ENCODE assay signal across 9 cellular contexts in genomic region chr3:30649572-30650310, GRCh38. TPM values are rescaled to one million over a fixed set of nuclear protein-coding genes. Genes with fewer than 3 reads are reported as not detected.
DNase-seq lines count a peak whose midpoint lies in the region; ATAC-seq and TF ChIP-seq lines count a peak whose summit lies in the region.
"Had no signal": no experiment of that assay in that cellular context is flagged by ENCODE, and none has a peak within 500 bp of the region (broad histone marks: within the 10 kb centered on the region; RNA-seq: fewer than 3 reads in every experiment).

No MANE protein-coding gene starts in this region.

- TF ChIP-seq CTCF in CD4-positive, alpha-beta T cell (IDR thresholded peaks at IDR 0.05): no peak
- no peak for TF ChIP-seq CTCF in MM.1S (IDR thresholded peaks at IDR 0.05; ENCODE audit: low read length)
- no peak for TF ChIP-seq CTCF in endothelial cell (IDR thresholded peaks at IDR 0.05; ENCODE audit: unreplicated experiment)
- no peak for TF ChIP-seq CTCF in body of pancreas (IDR thresholded peaks at IDR 0.05)

- H3K4me3 ChIP-seq in MM.1S (ENCODE audit: low read length) (no peak overlapping the region), subcutaneous abdominal adipose tissue (ENCODE audit: low read depth in 1 of 5, low read length in 5 of 5) (no peak overlapping the region), body of pancreas (no peak overlapping the region)
- H3K4me3 ChIP-seq: adrenal gland had no signal

- peak overlapping the region; percentile 9; the same call in 1 of the 2 replicates for H3K9ac ChIP-seq in MM.1S (ENCODE audit: low read length)
- no peak overlapping the region for H3K9ac ChIP-seq in subcutaneous abdominal adipose tissue (ENCODE audit: low read length in 5 of 5)

- H2AFZ ChIP-seq in MM.1S (ENCODE audit: low read length): no peak overlapping the region

- peaks cover 100% of the 10 kb centered on the region for H3K4me1 Mint-ChIP-seq in CD4-positive, alpha-beta T cell (ENCODE audit: low read depth)
- peaks cover 41% of the 10 kb centered on the region for H3K4me1 Mint-ChIP-seq in endothelial cell (ENCODE audit: unreplicated experiment)

- H3K9me3 Mint-ChIP-seq in CD4-positive, alpha-beta T cell: no peaks in the 10 kb centered on the region
- H3K9me3 Mint-ChIP-seq in endothelial cell (ENCODE audit: unreplicated experiment): no peaks in the 10 kb centered on the region

- no peak for ATAC-seq in CD4-positive, alpha-beta T cell (ENCODE audit: poor library complexity)
- peak; percentile 74 for ATAC-seq in GM21367 (IDR thresholded peaks at IDR 0.05; ENCODE audit: unreplicated experiment)
- no peak for ATAC-seq in body of pancreas

- peaks cover 11% of the 10 kb centered on the region for H3F3A ChIP-seq in MM.1S (ENCODE audit: insufficient read depth, low read length)

- intact Hi-C loops in CD4-positive, alpha-beta T cell (cut with DNase I, micrococcal nuclease): loop anchor here in 1 of 2 experiments (5.0 to 10.0 kb wide), 2 partner anchors 33 to 1775 kb away; no protein-coding TSS in a partner anchor
- intact Hi-C loops in body of pancreas (cut with DNase I): no loop called here

- peak overlapping the region; percentile 57 for H3K4me3 Mint-ChIP-seq in CD4-positive, alpha-beta T cell
- H3K4me3 Mint-ChIP-seq in endothelial cell (ENCODE audit: unreplicated experiment): no peak overlapping the region

- H3K27ac ChIP-seq in CD4-positive, alpha-beta T cell (ENCODE audit: low read depth, low read length): peak overlapping the region; percentile 36
- peak overlapping the region; percentile 64; the same call in 1 of the 2 replicates for H3K27ac ChIP-seq in MM.1S (ENCODE audit: low read length)
- H3K27ac ChIP-seq in subcutaneous abdominal adipose tissue (ENCODE audit: low read depth, low read length): peak overlapping the region; percentile 4
- peak overlapping the region in 1 of 4 donors; percentile 40 for H3K27ac ChIP-seq in body of pancreas

- no peaks in the 10 kb centered on the region for H3K27me3 Mint-ChIP-seq in CD4-positive, alpha-beta T cell
- H3K27me3 Mint-ChIP-seq in endothelial cell (ENCODE audit: unreplicated experiment): peaks cover 1% of the 10 kb centered on the region

- CTCF ChIA-PET in CD4-positive, alpha-beta T cell (lab: Charles Lee): no interaction called here
- CTCF ChIA-PET in HEK293T (lab: Yijun Ruan, JAX): interaction anchor here (0.6 kb wide), 1 partner anchor 403 kb away, joined by 3 read pairs; no protein-coding TSS in a partner anchor

- H3K79me2 ChIP-seq in MM.1S (ENCODE audit: low read length): peaks cover 14% of the 10 kb centered on the region; the same call in 1 of the 2 replicates

- no peaks in the 10 kb centered on the region for H3K27me3 ChIP-seq in CD4-positive, alpha-beta T cell (ENCODE audit: control insufficient read depth, insufficient read depth, low read length)
- H3K27me3 ChIP-seq in MM.1S (replicated peaks; ENCODE audit: insufficient read depth, low read length) (no peaks in the 10 kb centered on the region), subcutaneous abdominal adipose tissue (ENCODE audit: control insufficient read depth in 5 of 5, insufficient read depth in 4 of 5, low read length in 5 of 5) (no peaks in the 10 kb centered on the region), body of pancreas (no peaks in the 10 kb centered on the region)
- H3K27me3 ChIP-seq: adrenal gland had no signal

- H4K20me1 ChIP-seq in MM.1S (ENCODE audit: insufficient read depth, low read length): no peaks in the 10 kb centered on the region

- TF ChIP-seq POLR2A in body of pancreas (IDR thresholded peaks at IDR 0.05): no peak

- no peaks in the 10 kb centered on the region for H3K9me3 ChIP-seq in CD4-positive, alpha-beta T cell (ENCODE audit: control insufficient read depth, low read length)
- no peaks in the 10 kb centered on the region for H3K9me3 ChIP-seq in MM.1S (replicated peaks; ENCODE audit: insufficient read depth, low read length)
- H3K9me3 ChIP-seq in subcutaneous abdominal adipose tissue (ENCODE audit: control insufficient read depth in 5 of 5, low read length in 5 of 5): no peaks in the 10 kb centered on the region
- no peaks in the 10 kb centered on the region for H3K9me3 ChIP-seq in body of pancreas
- H3K9me3 ChIP-seq: adrenal gland had no signal

- POLR2A ChIA-PET in CD4-positive, alpha-beta T cell (lab: Charles Lee): interaction anchor here (0.8 to 1.6 kb wide), 7 partner anchors 9 to 45 kb away, joined by 3 to 4 read pairs (median 3); no protein-coding TSS in a partner anchor
- POLR2A ChIA-PET in HEK293T (lab: Yijun Ruan, JAX): no interaction called here

- no peak for DNase-seq in CD4-positive, alpha-beta T cell
- DNase-seq in MM.1S (no peak), endothelial cell (ENCODE audit: low spot score) (no peak), body of pancreas (no peak), HEK293T (ENCODE audit: extremely low spot score) (no peak), SW480 (ENCODE audit: low spot score) (no peak)

- peak overlapping the region; percentile 96 for H3K27ac Mint-ChIP-seq in CD4-positive, alpha-beta T cell
- peak overlapping the region; percentile 61 for H3K27ac Mint-ChIP-seq in endothelial cell (ENCODE audit: unreplicated experiment)

- H3K36me3 ChIP-seq in MM.1S (replicated peaks; ENCODE audit: insufficient read depth, low read length): no peaks in the 10 kb centered on the region
- peaks cover 64 to 91% (median 71%) of the 10 kb centered on the region in 5 donors for H3K36me3 ChIP-seq in subcutaneous abdominal adipose tissue (ENCODE audit: control insufficient read depth in 5 of 5, insufficient read depth in 5 of 5, low read length in 5 of 5)
- peaks cover 4 to 26% of the 10 kb centered on the region in 2 donors for H3K36me3 ChIP-seq in body of pancreas (replicated peaks in 1 of 2; ENCODE audit: insufficient read depth in 1 of 2, low read depth in 2 of 2)

- H3K4me1 ChIP-seq in MM.1S (ENCODE audit: low read length): peaks cover 64% of the 10 kb centered on the region
- H3K4me1 ChIP-seq in subcutaneous abdominal adipose tissue (ENCODE audit: control insufficient read depth in 5 of 5, insufficient read depth in 5 of 5, low read length in 5 of 5): peaks cover 4 to 44% (median 34%) of the 10 kb centered on the region in 5 donors
- peaks cover 14% of the 10 kb centered on the region for H3K4me1 ChIP-seq in body of pancreas

- peaks cover 100% of the 10 kb centered on the region for H3K36me3 Mint-ChIP-seq in CD4-positive, alpha-beta T cell (ENCODE audit: low read depth)
- peaks cover 74% of the 10 kb centered on the region for H3K36me3 Mint-ChIP-seq in endothelial cell (ENCODE audit: low read depth, unreplicated experiment)

- no peaks in the 10 kb centered on the region for H3K9me2 ChIP-seq in MM.1S (replicated peaks; ENCODE audit: insufficient read depth, low read length)

- H3K4me2 ChIP-seq in MM.1S (ENCODE audit: low read depth, low read length): peak overlapping the region; percentile 34; the same call in 1 of the 2 replicates

- WGBS in body of pancreas, 2 donors: 75 to 76% methylated on average over 9 of the region's 9 CpGs

TF ChIP-seq in HEK293T, 16 proteins besides CTCF, POLR2A, EP300 and RAD21:
- TF ChIP-seq SUZ12 (IDR thresholded peaks at IDR 0.05): no peak
- TF ChIP-seq LEF1 (IDR thresholded peaks at IDR 0.05; ENCODE audit: borderline replicate concordance): no peak
- TF ChIP-seq TARDBP (IDR thresholded peaks at IDR 0.05): no peak
- TF ChIP-seq BHLHE40 (IDR thresholded peaks at IDR 0.05; ENCODE audit: borderline replicate concordance): no peak
- no peak for TF ChIP-seq FOXK2 (IDR thresholded peaks at IDR 0.05)
- no peak for TF ChIP-seq FOXM1 (IDR thresholded peaks at IDR 0.05; ENCODE audit: borderline replicate concordance)
- no peak for TF ChIP-seq ZNF384 (IDR thresholded peaks at IDR 0.05)
- TF ChIP-seq ARNT (IDR thresholded peaks at IDR 0.05): no peak
- no peak for TF ChIP-seq NFRKB (IDR thresholded peaks at IDR 0.05)
- no peak for TF ChIP-seq FOXA1 (IDR thresholded peaks at IDR 0.05)
- TF ChIP-seq HDGF (IDR thresholded peaks at IDR 0.05; ENCODE audit: borderline replicate concordance): no peak
- TF ChIP-seq L3MBTL2 (conservative IDR thresholded peaks at IDR 0.05): no peak
- no peak for TF ChIP-seq SP1 (IDR thresholded peaks at IDR 0.05)
- no peak for TF ChIP-seq ELF4 (IDR thresholded peaks at IDR 0.05)
- no peak for TF ChIP-seq CTBP1 (IDR thresholded peaks at IDR 0.05; ENCODE audit: borderline replicate concordance)

RNA-seq across cellular contexts. Expression of gene TGFBR2, which starts 43.3 kb away (rescaled TPM):
- 100 to 1,000 TPM; 203 to 205 TPM for total RNA-seq in CD4-positive, alpha-beta T cell
- 68.7 TPM for total RNA-seq in endothelial cell (ENCODE audit: unreplicated experiment)
- total RNA-seq in body of pancreas: 100 to 1,000 TPM in 1 of 2 donors, 10 to 100 TPM in 1; 91.8 to 143 TPM
